ENCODE assay signal across 8 cellular contexts in the genomic region with DNA sequence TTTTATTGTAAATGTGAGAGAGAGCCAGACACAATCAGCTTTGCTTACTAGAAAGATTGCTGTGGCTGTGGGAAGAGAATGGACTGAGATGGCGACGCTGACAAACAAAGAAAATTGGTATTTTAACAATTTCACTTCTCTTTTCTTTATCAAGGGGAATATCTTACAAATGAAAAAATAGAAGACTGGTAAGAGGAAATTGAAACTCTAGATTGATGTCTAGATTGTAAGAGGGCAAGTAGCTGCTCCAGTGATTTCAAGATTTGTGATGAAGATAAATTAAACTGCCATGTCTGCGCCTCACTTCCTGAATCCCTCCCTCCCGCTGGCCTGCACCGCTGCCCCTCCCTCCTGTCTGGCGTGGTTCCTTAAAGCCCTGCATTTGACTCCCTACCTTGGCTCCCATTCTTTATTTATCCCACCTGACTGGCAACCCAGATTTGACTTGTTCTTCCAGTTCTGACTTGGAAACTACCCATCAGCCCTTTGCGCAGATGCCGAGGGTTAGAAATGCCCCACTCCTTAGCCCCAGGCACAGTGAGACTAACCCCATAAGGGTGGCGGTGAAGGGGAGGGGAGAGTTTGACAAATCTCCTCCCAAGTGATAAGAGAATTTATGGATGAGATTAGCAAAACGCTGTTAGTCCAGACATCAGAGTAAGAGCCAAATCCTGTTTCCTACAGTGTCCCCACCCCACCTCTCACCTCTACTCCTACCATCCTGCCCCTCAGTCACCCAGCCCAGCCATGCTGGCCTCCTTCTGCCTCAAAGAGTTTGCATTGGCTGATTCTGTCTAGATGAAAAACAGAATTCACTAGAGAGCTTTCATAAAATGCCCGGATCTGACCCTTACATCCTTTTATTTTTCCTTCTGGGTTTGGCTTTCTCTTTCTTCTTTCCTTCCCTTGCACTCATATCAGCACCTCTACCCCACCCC.
DNase-seq lines count a peak whose midpoint lies in the region; ATAC-seq and TF ChIP-seq lines count a peak whose summit lies in the region.

No MANE protein-coding gene starts in this region.

- WGBS in esophagus, 2 donors: 37 to 45% methylated on average over 11 of the region's 11 CpGs
- 29 to 31% methylated on average over 11 of the region's 11 CpGs for WGBS in lower leg skin, 2 donors

- H2AFZ ChIP-seq in PC-9: peak overlapping the region; percentile 77

- CTCF ChIA-PET in activated naive CD4-positive, alpha-beta T cell treated with anti-CD3 and anti-CD28 coated beads for 36 hours (lab: Charles Lee): interaction anchor here (0.7 to 4.3 kb wide), 14 partner anchors 15 to 476 kb away, joined by 3 to 33 read pairs (median 4); partner anchors contain the start of gene ATF7IP
- CTCF ChIA-PET in PC-9 (lab: Charles Lee): interaction anchor here (0.6 to 2.7 kb wide), 8 partner anchors 16 to 893 kb away, joined by 3 to 8 read pairs (median 4); no protein-coding TSS in a partner anchor

- no peaks in the 10 kb centered on the region for H3K27me3 Mint-ChIP-seq in activated naive CD4-positive, alpha-beta T cell treated with anti-CD3 and anti-CD28 coated beads for 36 hours (ENCODE audit: low read depth)

- no peaks in the 10 kb centered on the region for H3K9me2 ChIP-seq in PC-9 (ENCODE audit: insufficient read depth)

- H4K20me1 ChIP-seq in PC-9 (ENCODE audit: insufficient read depth): no peaks in the 10 kb centered on the region

- H3K4me1 Mint-ChIP-seq in activated naive CD4-positive, alpha-beta T cell treated with anti-CD3 and anti-CD28 coated beads for 36 hours (ENCODE audit: low read depth): peaks cover 20% of the 10 kb centered on the region

- peak overlapping the region; percentile 94 for H3K27ac ChIP-seq in PC-9
- H3K27ac ChIP-seq in esophagus (ENCODE audit: low read depth in 2 of 2, low read length in 1 of 2): peak overlapping the region; percentile 57 to 83

- BruUV-seq in PC-9 (replicated peaks; lab: Mats Ljungman, UMichigan): TSS peak; percentile 73

- peak overlapping the region; percentile 8 for H3K9ac ChIP-seq in skeletal muscle satellite cell (ENCODE audit: low read depth, low read length)

- intact Hi-C loops in activated naive CD4-positive, alpha-beta T cell treated with anti-CD3 and anti-CD28 coated beads for 36 hours (cut with micrococcal nuclease): loop anchor here (1.0 to 2.0 kb wide), 8 partner anchors 12 to 535 kb away; partner anchors contain the start of genes ATF7IP and PLBD1
- intact Hi-C loops in PC-9 (cut with micrococcal nuclease; ENCODE audit: unreplicated experiment): loop anchor here (1.0 to 10.0 kb wide), 10 partner anchors 20 to 755 kb away; partner anchors contain the start of genes ART4 and ATF7IP
- intact Hi-C loops in lower leg skin (cut with DNase I; ENCODE audit: low total_unique reads): no loop called here

- DNase-seq in activated naive CD4-positive, alpha-beta T cell treated with anti-CD3 and anti-CD28 coated beads for 36 hours: no peak
- DNase-seq in activated naive CD4-positive, alpha-beta T cell (lab: John Stamatoyannopoulos, UW): no peak
- DNase-seq in PC-9 (peak; percentile 94 to 97), lower leg skin (ENCODE audit: low spot score in 2 of 2) (no peak), left lobe of liver (ENCODE audit: low spot score) (no peak)

- ATAC-seq in HG03066 (IDR thresholded peaks at IDR 0.05; ENCODE audit: low read depth, unreplicated experiment) (peak; percentile 33), left lobe of liver (no peak)

- H3K9me3 ChIP-seq in PC-9 (ENCODE audit: insufficient read depth, low read depth) (peaks cover 18% of the 10 kb centered on the region; the same call in 1 of the 2 replicates), esophagus (ENCODE audit: control insufficient read depth in 2 of 2, insufficient read depth in 1 of 2, low read depth in 1 of 2, low read length in 1 of 2) (peaks cover 0 to 5% of the 10 kb centered on the region in 2 donors), skeletal muscle satellite cell (replicated peaks; ENCODE audit: low read length) (no peaks in the 10 kb centered on the region)

- peaks cover 11% of the 10 kb centered on the region for H3K36me3 Mint-ChIP-seq in activated naive CD4-positive, alpha-beta T cell treated with anti-CD3 and anti-CD28 coated beads for 36 hours (ENCODE audit: low read depth)

- H3K4me3 ChIP-seq in PC-9: peak overlapping the region; percentile 51
- H3K4me3 ChIP-seq in esophagus (ENCODE audit: low read depth in 1 of 2, low read length in 2 of 2): no peak overlapping the region
- peak overlapping the region; percentile 39 for H3K4me3 ChIP-seq in skeletal muscle satellite cell (ENCODE audit: low read length)
- H3K4me3 ChIP-seq in lower leg skin (ENCODE audit: low read depth, poor library complexity, severe bottlenecking): no peak overlapping the region

- H3F3A ChIP-seq in PC-9 (ENCODE audit: insufficient read depth, low read depth): peaks cover 29% of the 10 kb centered on the region

- H3K9me3 Mint-ChIP-seq in activated naive CD4-positive, alpha-beta T cell treated with anti-CD3 and anti-CD28 coated beads for 36 hours: peaks cover 5% of the 10 kb centered on the region

- no peak for TF ChIP-seq POLR2A in lower leg skin (IDR thresholded peaks at IDR 0.05)

- no peaks in the 10 kb centered on the region for H3K27me3 ChIP-seq in PC-9 (ENCODE audit: insufficient read depth, low read depth)
- no peaks in the 10 kb centered on the region for H3K27me3 ChIP-seq in esophagus (ENCODE audit: control insufficient read depth in 1 of 2, insufficient read depth in 2 of 2, low read length in 2 of 2)
- H3K27me3 ChIP-seq in skeletal muscle satellite cell (ENCODE audit: control insufficient read depth, insufficient read depth, low read length): no peaks in the 10 kb centered on the region

- H3K4me3 Mint-ChIP-seq in activated naive CD4-positive, alpha-beta T cell treated with anti-CD3 and anti-CD28 coated beads for 36 hours: peak overlapping the region; percentile 68

- POLR2A ChIA-PET in PC-9 (lab: Charles Lee; ENCODE audit: unreplicated experiment): interaction anchor here (0.8 to 2.1 kb wide), 2 partner anchors 125 to 564 kb away, joined by 7 to 9 read pairs; partner anchors contain the start of gene ATF7IP

- H3K4me1 ChIP-seq in PC-9 (replicated peaks; ENCODE audit: insufficient read depth): peaks cover 28% of the 10 kb centered on the region
- peaks cover 0 to 3% of the 10 kb centered on the region in 2 donors for H3K4me1 ChIP-seq in esophagus (ENCODE audit: control insufficient read depth in 2 of 2, insufficient read depth in 2 of 2, low read length in 1 of 2)
- peaks cover 12% of the 10 kb centered on the region for H3K4me1 ChIP-seq in skeletal muscle satellite cell (ENCODE audit: control insufficient read depth, insufficient read depth, low read length)

- TF ChIP-seq CTCF in PC-9 (conservative IDR thresholded peaks at IDR 0.05) (no peak), lower leg skin (IDR thresholded peaks at IDR 0.05) (no peak)

- H3K4me2 ChIP-seq in PC-9 (peak overlapping the region; percentile 83), skeletal muscle satellite cell (ENCODE audit: low read length) (peak overlapping the region; percentile 70)

- H3K27ac Mint-ChIP-seq in activated naive CD4-positive, alpha-beta T cell treated with anti-CD3 and anti-CD28 coated beads for 36 hours: peak overlapping the region; percentile 79

- no peaks in the 10 kb centered on the region for H3K36me3 ChIP-seq in PC-9 (ENCODE audit: low read depth)
- no peaks in the 10 kb centered on the region for H3K36me3 ChIP-seq in esophagus (ENCODE audit: control insufficient read depth in 2 of 2, insufficient read depth in 2 of 2, low read length in 1 of 2)
- H3K36me3 ChIP-seq in skeletal muscle satellite cell (ENCODE audit: insufficient read depth, low read length): no peaks in the 10 kb centered on the region

- no peaks in the 10 kb centered on the region for H3K79me2 ChIP-seq in PC-9 (ENCODE audit: low read depth)

Comparison
In these comparisons a context has a peak if more than half of its experiments do, and no peak if none do; other contexts are left out.
1. DNase-seq: peak in PC-9 (2 of 2); none in activated naive CD4-positive, alpha-beta T cell treated with anti-CD3 and anti-CD28 coated beads for 36 hours (single experiment), activated naive CD4-positive, alpha-beta T cell (0 of 4), lower leg skin (0 of 2) and left lobe of liver (single experiment).
2. H3K4me3 ChIP-seq: peak in PC-9 (single experiment) and skeletal muscle satellite cell (single experiment); none in esophagus (0 of 2) and lower leg skin (single experiment).